ENCODE assay signal across 8 cellular contexts in genomic region chr19:41299755-41300089, GRCh38. TPM values are rescaled to one million over a fixed set of nuclear protein-coding genes. Genes with fewer than 3 reads are reported as not detected.
DNase-seq lines count a peak whose midpoint lies in the region; ATAC-seq and TF ChIP-seq lines count a peak whose summit lies in the region.

No MANE protein-coding gene starts in this region.

- H3K27ac ChIP-seq in SK-N-SH (ENCODE audit: low read depth in 2 of 2, low read length in 1 of 2): peak overlapping the region in 1 of 2 experiments; percentile 80; a peak in 1 of 4 replicates
- H3K27ac ChIP-seq in Karpas-422 (ENCODE audit: low read length): no peak overlapping the region
- H3K27ac ChIP-seq in PC-9: no peak overlapping the region

- H3K4me3 ChIP-seq in SK-N-SH (ENCODE audit: low read depth in 2 of 2, low read length in 1 of 2): no peak overlapping the region
- no peak overlapping the region for H3K4me3 ChIP-seq in Karpas-422 (ENCODE audit: low read length)
- H3K4me3 ChIP-seq in PC-9: no peak overlapping the region

- H3K36me3 ChIP-seq in SK-N-SH (replicated peaks in 1 of 2; ENCODE audit: control insufficient read depth in 1 of 2, insufficient read depth in 2 of 2, low read length in 1 of 2) (peaks cover 65 to 95% of the 10 kb centered on the region in 2 experiments), Karpas-422 (ENCODE audit: insufficient read depth, low read length) (peaks cover 53% of the 10 kb centered on the region; the same call in 1 of the 2 replicates), PC-9 (ENCODE audit: low read depth) (peaks cover 32% of the 10 kb centered on the region)

- WGBS in SK-N-SH (ENCODE audit: low lambda C conversion rate): 84% methylated on average over 4 of the region's 4 CpGs

- ATAC-seq in SK-N-SH treated with all-trans-retinoic acid at 6 μM for 48 hours (no peak), left cardiac atrium (peak; percentile 50 to 79), GM21619 (IDR thresholded peaks at IDR 0.05; ENCODE audit: unreplicated experiment) (no peak)

- peaks cover 9% of the 10 kb centered on the region; the same call in 1 of the 2 replicates for H4K20me1 ChIP-seq in SK-N-SH (ENCODE audit: insufficient read depth)
- no peaks in the 10 kb centered on the region; the same call in 1 of the 2 replicates for H4K20me1 ChIP-seq in Karpas-422 (ENCODE audit: insufficient read depth, low read depth, low read length)
- H4K20me1 ChIP-seq in PC-9 (ENCODE audit: insufficient read depth): peaks cover 15% of the 10 kb centered on the region

- H3F3A ChIP-seq in SK-N-SH (replicated peaks; ENCODE audit: insufficient read depth) (peaks cover 17% of the 10 kb centered on the region), PC-9 (ENCODE audit: insufficient read depth, low read depth) (peaks cover 18% of the 10 kb centered on the region; the same call in 1 of the 2 replicates)

- DNase-seq in SK-N-SH: no peak
- DNase-seq in activated gamma-delta T cell treated with anti-CD3 and anti-CD28 coated beads, Interleukin-2, amount 50 U/mL, for 16 hours (ENCODE audit: low read depth): peak; percentile 42
- DNase-seq in left cardiac atrium: peak; percentile 85
- peak; percentile 31 for DNase-seq in stimulated activated naive CD4-positive, alpha-beta T cell treated with Interleukin-2 at 50 U/mL for 16 hours (lab: John Stamatoyannopoulos, UW)
- DNase-seq in Karpas-422: no peak
- no peak for DNase-seq in PC-9

- H2AFZ ChIP-seq in SK-N-SH (ENCODE audit: low read depth) (no peak overlapping the region), Karpas-422 (ENCODE audit: low read length) (no peak overlapping the region), PC-9 (no peak overlapping the region)

- TF ChIP-seq CTCF in SK-N-SH (IDR thresholded peaks at IDR 0.05): no peak
- TF ChIP-seq CTCF in PC-9 (conservative IDR thresholded peaks at IDR 0.05): no peak

- H3K9me3 ChIP-seq in SK-N-SH: no peaks in the 10 kb centered on the region
- no peaks in the 10 kb centered on the region for H3K9me3 ChIP-seq in Karpas-422 (ENCODE audit: low read length)
- no peaks in the 10 kb centered on the region for H3K9me3 ChIP-seq in PC-9 (ENCODE audit: insufficient read depth, low read depth)

- no peak for TF ChIP-seq RAD21 in SK-N-SH (IDR thresholded peaks at IDR 0.05; ENCODE audit: low read length)

- BruUV-seq in PC-9 (replicated peaks; lab: Mats Ljungman, UMichigan): no TSS peak

- POLR2A ChIA-PET in SK-N-SH (lab: Yijun Ruan, JAX) (no interaction called here), PC-9 (lab: Charles Lee; ENCODE audit: unreplicated experiment) (no interaction called here)

- CTCF ChIA-PET in SK-N-SH (lab: Yijun Ruan, JAX) (interaction anchor here (1.0 to 12.4 kb wide), 2 partner anchors 7 to 36 kb away, joined by 3 to 105 read pairs; partner anchors contain the start of gene HNRNPUL1), PC-9 (lab: Charles Lee) (no interaction called here)

- H3K4me1 ChIP-seq in SK-N-SH (ENCODE audit: control insufficient read depth in 1 of 2, insufficient read depth in 2 of 2, low read depth in 1 of 2, low read length in 1 of 2) (no peaks in the 10 kb centered on the region), Karpas-422 (ENCODE audit: low read length) (peaks cover 37% of the 10 kb centered on the region), PC-9 (replicated peaks; ENCODE audit: insufficient read depth) (no peaks in the 10 kb centered on the region)

- H3K9ac ChIP-seq in SK-N-SH (no peak overlapping the region), Karpas-422 (ENCODE audit: low read length) (no peak overlapping the region)

- H3K4me2 ChIP-seq in SK-N-SH (no peak overlapping the region), Karpas-422 (ENCODE audit: low read depth, low read length, poor library complexity, severe bottlenecking) (no peak overlapping the region), PC-9 (no peak overlapping the region)

- peaks cover 11% of the 10 kb centered on the region; the same call in 1 of the 2 replicates for H3K79me2 ChIP-seq in SK-N-SH (ENCODE audit: insufficient read depth)
- H3K79me2 ChIP-seq in Karpas-422 (ENCODE audit: low read length): peaks cover 30% of the 10 kb centered on the region
- no peaks in the 10 kb centered on the region for H3K79me2 ChIP-seq in PC-9 (ENCODE audit: low read depth)

- H3K27me3 ChIP-seq in SK-N-SH (ENCODE audit: insufficient read depth): no peaks in the 10 kb centered on the region
- no peaks in the 10 kb centered on the region for H3K27me3 ChIP-seq in Karpas-422 (ENCODE audit: low read length)
- H3K27me3 ChIP-seq in PC-9 (ENCODE audit: insufficient read depth, low read depth): no peaks in the 10 kb centered on the region

- H3K9me2 ChIP-seq in SK-N-SH (no peaks in the 10 kb centered on the region), Karpas-422 (replicated peaks; ENCODE audit: insufficient read depth, low read length) (no peaks in the 10 kb centered on the region), PC-9 (ENCODE audit: insufficient read depth) (no peaks in the 10 kb centered on the region)

- TF ChIP-seq EP300 in SK-N-SH (IDR thresholded peaks at IDR 0.05; ENCODE audit: borderline replicate concordance in 1 of 2, low read depth in 1 of 2, low read length in 1 of 2): no peak

- intact Hi-C loops in left cardiac atrium (cut with DNase I) (no loop called here), PC-9 (cut with micrococcal nuclease; ENCODE audit: unreplicated experiment) (no loop called here)

TF ChIP-seq in SK-N-SH, 30 proteins besides CTCF, POLR2A, EP300 and RAD21:
- TF ChIP-seq FOXM1 (IDR thresholded peaks at IDR 0.05; ENCODE audit: low read depth) (no peak), SIN3A (IDR thresholded peaks at IDR 0.05; ENCODE audit: borderline replicate concordance, low read depth, low read length) (no peak), NFIC (IDR thresholded peaks at IDR 0.05; ENCODE audit: borderline replicate concordance) (peak; percentile 31; the same call in 1 of the 2 replicates)

TF ChIP-seq in SK-N-SH treated with all-trans-retinoic acid at 6 μM for 48 hours, 23 proteins besides CTCF, POLR2A, EP300 and RAD21:
- no peak for TF ChIP-seq ZC3H10 (CRISPR knock-in tag; IDR thresholded peaks at IDR 0.05)

RNA-seq across cellular contexts. Expression of gene CCDC97, which starts 10.2 kb away (rescaled TPM):
- polyA plus RNA-seq in SK-N-SH (2012; rRNA removed): 8.7 and 9.6 TPM in 2 replicates
- polyA plus RNA-seq in SK-N-SH (2012; cell fraction: cytosol; rRNA removed): 5.3 and 6.8 TPM in 2 replicates
- 11.7 and 13.7 TPM in 2 replicates for polyA plus RNA-seq in SK-N-SH (2012; cell fraction: nucleus; rRNA removed)
- total RNA-seq in left cardiac atrium (10 to 100 TPM; 18.0 to 18.6 TPM), PC-9 (2021) (24.1 and 26.4 TPM in 2 replicates)
- 15.5 and 17.3 TPM in 2 replicates for total RNA-seq in Karpas-422 (2014; rRNA removed; shearing (Covaris generic); ENCODE audit: low replicate concordance)

RNA-seq across cellular contexts. Expression of gene HNRNPUL1, which starts 35.5 kb away (rescaled TPM):
- polyA plus RNA-seq in SK-N-SH (2012; rRNA removed): 34.2 and 41.5 TPM in 2 replicates
- 32.5 and 33.9 TPM in 2 replicates for polyA plus RNA-seq in SK-N-SH (2012; cell fraction: cytosol; rRNA removed)
- polyA plus RNA-seq in SK-N-SH (2012; cell fraction: nucleus; rRNA removed): 35.8 and 43.2 TPM in 2 replicates
- total RNA-seq in left cardiac atrium: 100 to 1,000 TPM; 116 to 147 TPM
- total RNA-seq in Karpas-422 (2014; rRNA removed; shearing (Covaris generic); ENCODE audit: low replicate concordance): 99.4 and 144 TPM in 2 replicates
- total RNA-seq in PC-9 (2021): 248 and 266 TPM in 2 replicates

RNA-seq across cellular contexts. Expression of gene TGFB1, which starts 54.0 kb away (rescaled TPM):
- polyA plus RNA-seq in SK-N-SH (2012; rRNA removed): 13.5 and 25.5 TPM in 2 replicates
- 13.0 and 21.4 TPM in 2 replicates for polyA plus RNA-seq in SK-N-SH (2012; cell fraction: cytosol; rRNA removed)
- 75.1 and 149 TPM in 2 replicates for polyA plus RNA-seq in SK-N-SH (2012; cell fraction: nucleus; rRNA removed)
- total RNA-seq in left cardiac atrium (10 to 100 TPM; 29.3 to 31.5 TPM), PC-9 (2021) (67.9 and 74.9 TPM in 2 replicates)
- total RNA-seq in Karpas-422 (2014; rRNA removed; shearing (Covaris generic); ENCODE audit: low replicate concordance): 17.5 and 26.0 TPM in 2 replicates

Comparison
In these comparisons a context has a peak if more than half of its experiments do, and no peak if none do; other contexts are left out.
1. DNase-seq: peak in activated gamma-delta T cell treated with anti-CD3 and anti-CD28 coated beads, Interleukin-2, amount 50 U/mL, for 16 hours (single experiment), left cardiac atrium (single experiment) and stimulated activated naive CD4-positive, alpha-beta T cell treated with Interleukin-2 at 50 U/mL for 16 hours (single experiment); none in SK-N-SH (single experiment), Karpas-422 (single experiment) and PC-9 (0 of 2).
2. ATAC-seq: peak in left cardiac atrium (2 of 2); none in SK-N-SH treated with all-trans-retinoic acid at 6 μM for 48 hours (single experiment) and GM21619 (single experiment).